In genomic region chr1:205582046-205582445, GRCh38 we compare ENCODE assay signal across 2 cellular contexts.
TF ChIP-seq lines count a peak whose summit lies in the region.

No MANE protein-coding gene starts in this region.

TF ChIP-seq in IMR-90, 13 proteins besides CTCF, POLR2A, EP300 and RAD21:
- TF ChIP-seq USF2 (IDR thresholded peaks at IDR 0.05; ENCODE audit: low read depth, low read length) (no peak), SMC3 (IDR thresholded peaks at IDR 0.05; ENCODE audit: low read depth, low read length) (no peak), BHLHE40 (IDR thresholded peaks at IDR 0.05; ENCODE audit: low read depth, low read length) (no peak), FOS (IDR thresholded peaks at IDR 0.05; ENCODE audit: low read depth, low read length) (no peak), CHD1 (IDR thresholded peaks at IDR 0.05; ENCODE audit: low read depth, low read length) (no peak), MAZ (IDR thresholded peaks at IDR 0.05; ENCODE audit: borderline replicate concordance, low read depth, low read length) (no peak), RFX5 (IDR thresholded peaks at IDR 0.05; ENCODE audit: low read depth, low read length) (no peak), NFE2L2 (IDR thresholded peaks at IDR 0.05; ENCODE audit: low read depth, low read length) (no peak), MXI1 (IDR thresholded peaks at IDR 0.05; ENCODE audit: borderline replicate concordance, low read depth, low read length) (no peak)
TF ChIP-seq in IMR-90: peak in this region for 0.

TF ChIP-seq in endothelial cell of umbilical vein, 7 proteins besides CTCF, POLR2A, EP300 and RAD21:
- TF ChIP-seq EZH2 (IDR thresholded peaks at IDR 0.05; ENCODE audit: borderline replicate concordance, low read depth, low read length, severe bottlenecking) (no peak), GATA2 (IDR thresholded peaks at IDR 0.05; ENCODE audit: insufficient read depth, insufficient read length, low read depth, low read length) (no peak), POLR2AphosphoS5 (IDR thresholded peaks at IDR 0.05; ENCODE audit: insufficient read depth, low read depth, low read length) (no peak), JUN (IDR thresholded peaks at IDR 0.05; ENCODE audit: borderline replicate concordance, insufficient read depth, insufficient read length, low read depth) (no peak), FOS (IDR thresholded peaks at IDR 0.05; ENCODE audit: borderline replicate concordance, insufficient read depth, low read length) (no peak), MYC (IDR thresholded peaks at IDR 0.05; ENCODE audit: low read depth, low read length) (no peak)
- TF ChIP-seq, protein P1, sequence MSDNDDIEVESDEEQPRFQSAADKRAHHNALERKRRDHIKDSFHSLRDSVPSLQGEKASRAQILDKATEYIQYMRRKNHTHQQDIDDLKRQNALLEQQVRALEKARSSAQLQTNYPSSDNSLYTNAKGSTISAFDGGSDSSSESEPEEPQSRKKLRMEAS (IDR thresholded peaks at IDR 0.05; ENCODE audit: insufficient read depth, insufficient read length) = no peak
